14 cellular contexts compared by ENCODE assay signal in the genomic region with DNA sequence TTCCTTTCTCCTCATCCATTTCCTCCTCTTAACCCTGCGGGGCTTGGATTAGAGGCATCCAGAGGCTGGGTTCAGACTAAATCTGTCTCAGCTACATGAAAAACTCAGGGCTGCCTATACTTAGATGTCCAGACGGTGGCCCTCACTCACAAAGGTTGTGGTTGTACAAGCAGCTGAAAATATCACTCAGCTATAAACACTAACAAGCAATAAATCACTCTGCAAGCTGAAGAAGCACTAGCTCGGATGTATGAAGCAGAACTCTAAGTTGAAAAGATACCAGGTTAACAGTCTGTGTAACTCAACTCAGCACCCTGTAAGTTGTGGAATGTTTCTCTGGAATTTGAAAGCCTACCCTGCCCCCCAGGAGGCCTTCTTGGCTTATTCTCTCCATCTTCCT.
DNase-seq lines count a peak whose midpoint lies in the region; ATAC-seq and TF ChIP-seq lines count a peak whose summit lies in the region.
"Had no signal": no experiment of that assay in that cellular context is flagged by ENCODE, and none has a peak within 500 bp of the region (broad histone marks: within the 10 kb centered on the region; RNA-seq: fewer than 3 reads in every experiment).

No MANE protein-coding gene starts in this region.

- no peak overlapping the region for H3K4me3 ChIP-seq in GM23338
- no peak overlapping the region for H3K4me3 ChIP-seq in SJSA1
- H3K4me3 ChIP-seq in gastrocnemius medialis, result no peak overlapping the region
- H3K4me3 ChIP-seq: GM12878, skin epidermis had no signal

- no peak overlapping the region for H2AFZ ChIP-seq in GM23338

- DNase-seq in GM23338 (ENCODE audit: low spot score) (peak; percentile 61), SJSA1 (ENCODE audit: low read depth in 1 of 2, low spot score in 2 of 2) (peak; percentile 72 to 75), fibroblast of the conjunctiva (ENCODE audit: low read depth) (peak; percentile 8), gastrocnemius medialis (peak; percentile 3 to 18), COR-L47 (lab: John Stamatoyannopoulos, UW) (no peak), putamen (ENCODE audit: low spot score) (no peak)
- DNase-seq in stimulated activated CD4-positive, alpha-beta T cell treated with anti-CD3 and anti-CD28 coated beads, Interleukin-12 subunit alpha, Interleukin-12 subunit beta, amount 100 ng/mL, for 4 hours, result no peak
- DNase-seq: activated CD4-positive, alpha-beta memory T cell treated with anti-CD3 and anti-CD28 coated beads, Interleukin-2, amount 10 ng/mL, durations not matched to agents 7 days and 5 days; activated effector memory CD4-positive, alpha-beta T cell treated with anti-CD3 and anti-CD28 coated beads, Interleukin-2, amount 50 U/mL, for 16 hours; caudate nucleus; immature natural killer cell; NCI-H146 had no signal

- no peaks in the 10 kb centered on the region for H3K9me3 Mint-ChIP-seq in GM23338
- H3K9me3 Mint-ChIP-seq: activated CD4-positive, alpha-beta memory T cell treated with anti-CD3 and anti-CD28 coated beads, Interleukin-2, amount 10 ng/mL, durations not matched to agents 7 days and 5 days; immature natural killer cell had no signal

- intact Hi-C loops in gastrocnemius medialis (cut with DNase I; ENCODE audit: low total_unique reads), result no loop called here

- TF ChIP-seq POLR2A in gastrocnemius medialis (IDR thresholded peaks at IDR 0.05), result no peak

- no peak overlapping the region for H3K4me3 Mint-ChIP-seq in GM23338
- H3K4me3 Mint-ChIP-seq: activated CD4-positive, alpha-beta memory T cell treated with anti-CD3 and anti-CD28 coated beads, Interleukin-2, amount 10 ng/mL, durations not matched to agents 7 days and 5 days; immature natural killer cell had no signal

- H3K4me2 ChIP-seq in GM23338, result peak overlapping the region; percentile 55; the same call in 1 of the 2 replicates

- ATAC-seq in GM23338, result peak; percentile 95
- ATAC-seq in gastrocnemius medialis, result peak; percentile 75 to 79
- ATAC-seq: GM12878 had no signal

- H3K27me3 Mint-ChIP-seq in GM23338 (ENCODE audit: insufficient read depth, low read depth, poor library complexity), result no peaks in the 10 kb centered on the region
- H3K27me3 Mint-ChIP-seq: activated CD4-positive, alpha-beta memory T cell treated with anti-CD3 and anti-CD28 coated beads, Interleukin-2, amount 10 ng/mL, durations not matched to agents 7 days and 5 days had no signal

- H3K4me1 ChIP-seq in GM23338 (ENCODE audit: insufficient read depth) (peaks cover 14% of the 10 kb centered on the region), SJSA1 (replicated peaks) (peaks cover 30% of the 10 kb centered on the region), gastrocnemius medialis (peaks cover 13 to 25% of the 10 kb centered on the region in 2 donors)

- H3K4me1 Mint-ChIP-seq in GM23338, result peaks cover 23% of the 10 kb centered on the region
- H3K4me1 Mint-ChIP-seq: activated CD4-positive, alpha-beta memory T cell treated with anti-CD3 and anti-CD28 coated beads, Interleukin-2, amount 10 ng/mL, durations not matched to agents 7 days and 5 days had no signal

- no peaks in the 10 kb centered on the region for H3K79me2 ChIP-seq in GM23338 (replicated peaks; ENCODE audit: insufficient read depth)

- no peaks in the 10 kb centered on the region for H3F3A ChIP-seq in GM23338 (replicated peaks; ENCODE audit: low read depth)

- H3K27me3 ChIP-seq in GM23338 (ENCODE audit: insufficient read depth) (no peaks in the 10 kb centered on the region), SJSA1 (replicated peaks) (no peaks in the 10 kb centered on the region), gastrocnemius medialis (no peaks in the 10 kb centered on the region)

- H3K9me2 ChIP-seq in GM23338 (ENCODE audit: insufficient read depth), result no peaks in the 10 kb centered on the region

- H3K27ac ChIP-seq in GM23338 (ENCODE audit: low read depth) (no peak overlapping the region), SJSA1 (no peak overlapping the region), gastrocnemius medialis (no peak overlapping the region)
- H3K27ac ChIP-seq: skin epidermis had no signal

- no peaks in the 10 kb centered on the region for H3K9me3 ChIP-seq in SJSA1 (replicated peaks)
- no peaks in the 10 kb centered on the region for H3K9me3 ChIP-seq in gastrocnemius medialis

- in situ Hi-C loops in gastrocnemius medialis (cut with MboI; ENCODE audit: low sequenced_read_pairs in 4 of 4), result no loop called here

- no peaks in the 10 kb centered on the region; the same call in 1 of the 2 replicates for H4K20me1 ChIP-seq in GM23338 (replicated peaks; ENCODE audit: insufficient read depth)

- H3K27ac Mint-ChIP-seq in GM23338, result no peak overlapping the region
- H3K27ac Mint-ChIP-seq: activated CD4-positive, alpha-beta memory T cell treated with anti-CD3 and anti-CD28 coated beads, Interleukin-2, amount 10 ng/mL, durations not matched to agents 7 days and 5 days; immature natural killer cell had no signal

- TF ChIP-seq CTCF in GM23338 (conservative IDR thresholded peaks at IDR 0.05; ENCODE audit: low read depth in 2 of 2) (0 out of 4 replicates have a peak, but pooled peaks of 1 of the 2 experiments have one; percentile 9), gastrocnemius medialis (IDR thresholded peaks at IDR 0.05 in 4 of 5, conservative IDR thresholded peaks at IDR 0.05 in 1 of 5) (peak in 2 of 5 experiments; percentile 32 to 40)

- H3K36me3 Mint-ChIP-seq in GM23338 (ENCODE audit: low read depth), result no peaks in the 10 kb centered on the region

- H3K36me3 ChIP-seq in GM23338 (ENCODE audit: insufficient read depth) (no peaks in the 10 kb centered on the region), SJSA1 (no peaks in the 10 kb centered on the region), gastrocnemius medialis (no peaks in the 10 kb centered on the region)

TF ChIP-seq in GM23338, 12 proteins besides CTCF, POLR2A, EP300 and RAD21 (continues in another document):
- TF ChIP-seq JUNB (IDR thresholded peaks at IDR 0.05; ENCODE audit: unreplicated experiment) (no peak), STAT1 (IDR thresholded peaks at IDR 0.05; ENCODE audit: unreplicated experiment) (no peak), EZH2phosphoT487 (IDR thresholded peaks at IDR 0.05; ENCODE audit: unreplicated experiment) (no peak)
- TF ChIP-seq, protein P1, sequence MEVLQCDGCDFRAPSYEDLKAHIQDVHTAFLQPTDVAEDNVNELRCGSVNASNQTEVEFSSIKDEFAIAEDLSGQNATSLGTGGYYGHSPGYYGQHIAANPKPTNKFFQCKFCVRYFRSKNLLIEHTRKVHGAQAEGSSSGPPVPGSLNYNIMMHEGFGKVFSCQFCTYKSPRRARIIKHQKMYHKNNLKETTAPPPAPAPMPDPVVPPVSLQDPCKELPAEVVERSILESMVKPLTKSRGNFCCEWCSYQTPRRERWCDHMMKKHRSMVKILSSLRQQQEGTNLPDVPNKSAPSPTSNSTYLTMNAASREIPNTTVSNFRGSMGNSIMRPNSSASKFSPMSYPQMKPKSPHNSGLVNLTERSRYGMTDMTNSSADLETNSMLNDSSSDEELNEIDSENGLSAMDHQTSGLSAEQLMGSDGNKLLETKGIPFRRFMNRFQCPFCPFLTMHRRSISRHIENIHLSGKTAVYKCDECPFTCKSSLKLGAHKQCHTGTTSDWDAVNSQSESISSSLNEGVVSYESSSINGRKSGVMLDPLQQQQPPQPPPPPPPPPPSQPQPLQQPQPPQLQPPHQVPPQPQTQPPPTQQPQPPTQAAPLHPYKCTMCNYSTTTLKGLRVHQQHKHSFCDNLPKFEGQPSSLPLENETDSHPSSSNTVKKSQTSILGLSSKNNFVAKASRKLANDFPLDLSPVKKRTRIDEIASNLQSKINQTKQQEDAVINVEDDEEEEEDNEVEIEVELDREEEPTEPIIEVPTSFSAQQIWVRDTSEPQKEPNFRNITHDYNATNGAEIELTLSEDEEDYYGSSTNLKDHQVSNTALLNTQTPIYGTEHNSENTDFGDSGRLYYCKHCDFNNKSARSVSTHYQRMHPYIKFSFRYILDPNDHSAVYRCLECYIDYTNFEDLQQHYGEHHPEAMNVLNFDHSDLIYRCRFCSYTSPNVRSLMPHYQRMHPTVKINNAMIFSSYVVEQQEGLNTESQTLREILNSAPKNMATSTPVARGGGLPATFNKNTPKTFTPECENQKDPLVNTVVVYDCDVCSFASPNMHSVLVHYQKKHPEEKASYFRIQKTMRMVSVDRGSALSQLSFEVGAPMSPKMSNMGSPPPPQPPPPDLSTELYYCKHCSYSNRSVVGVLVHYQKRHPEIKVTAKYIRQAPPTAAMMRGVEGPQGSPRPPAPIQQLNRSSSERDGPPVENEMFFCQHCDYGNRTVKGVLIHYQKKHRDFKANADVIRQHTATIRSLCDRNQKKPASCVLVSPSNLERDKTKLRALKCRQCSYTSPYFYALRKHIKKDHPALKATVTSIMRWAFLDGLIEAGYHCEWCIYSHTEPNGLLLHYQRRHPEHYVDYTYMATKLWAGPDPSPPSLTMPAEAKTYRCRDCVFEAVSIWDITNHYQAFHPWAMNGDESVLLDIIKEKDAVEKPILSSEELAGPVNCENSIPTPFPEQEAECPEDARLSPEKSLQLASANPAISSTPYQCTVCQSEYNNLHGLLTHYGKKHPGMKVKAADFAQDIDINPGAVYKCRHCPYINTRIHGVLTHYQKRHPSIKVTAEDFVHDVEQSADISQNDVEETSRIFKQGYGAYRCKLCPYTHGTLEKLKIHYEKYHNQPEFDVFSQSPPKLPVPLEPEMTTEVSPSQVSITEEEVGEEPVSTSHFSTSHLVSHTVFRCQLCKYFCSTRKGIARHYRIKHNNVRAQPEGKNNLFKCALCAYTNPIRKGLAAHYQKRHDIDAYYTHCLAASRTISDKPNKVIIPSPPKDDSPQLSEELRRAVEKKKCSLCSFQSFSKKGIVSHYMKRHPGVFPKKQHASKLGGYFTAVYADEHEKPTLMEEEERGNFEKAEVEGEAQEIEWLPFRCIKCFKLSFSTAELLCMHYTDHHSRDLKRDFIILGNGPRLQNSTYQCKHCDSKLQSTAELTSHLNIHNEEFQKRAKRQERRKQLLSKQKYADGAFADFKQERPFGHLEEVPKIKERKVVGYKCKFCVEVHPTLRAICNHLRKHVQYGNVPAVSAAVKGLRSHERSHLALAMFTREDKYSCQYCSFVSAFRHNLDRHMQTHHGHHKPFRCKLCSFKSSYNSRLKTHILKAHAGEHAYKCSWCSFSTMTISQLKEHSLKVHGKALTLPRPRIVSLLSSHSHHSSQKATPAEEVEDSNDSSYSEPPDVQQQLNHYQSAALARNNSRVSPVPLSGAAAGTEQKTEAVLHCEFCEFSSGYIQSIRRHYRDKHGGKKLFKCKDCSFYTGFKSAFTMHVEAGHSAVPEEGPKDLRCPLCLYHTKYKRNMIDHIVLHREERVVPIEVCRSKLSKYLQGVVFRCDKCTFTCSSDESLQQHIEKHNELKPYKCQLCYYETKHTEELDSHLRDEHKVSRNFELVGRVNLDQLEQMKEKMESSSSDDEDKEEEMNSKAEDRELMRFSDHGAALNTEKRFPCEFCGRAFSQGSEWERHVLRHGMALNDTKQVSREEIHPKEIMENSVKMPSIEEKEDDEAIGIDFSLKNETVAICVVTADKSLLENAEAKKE (CRISPR knock-in tag; IDR thresholded peaks at IDR 0.05), result no peak

Comparison
In these comparisons a context has a peak if more than half of its experiments do, and no peak if none do; other contexts are left out.
1. DNase-seq: peak in GM23338 (single experiment), SJSA1 (2 of 2), fibroblast of the conjunctiva (single experiment) and gastrocnemius medialis (2 of 2); none in COR-L47 (single experiment), putamen (single experiment) and stimulated activated CD4-positive, alpha-beta T cell treated with anti-CD3 and anti-CD28 coated beads, Interleukin-12 subunit alpha, Interleukin-12 subunit beta, amount 100 ng/mL, for 4 hours (single experiment).